In the genomic region with DNA sequence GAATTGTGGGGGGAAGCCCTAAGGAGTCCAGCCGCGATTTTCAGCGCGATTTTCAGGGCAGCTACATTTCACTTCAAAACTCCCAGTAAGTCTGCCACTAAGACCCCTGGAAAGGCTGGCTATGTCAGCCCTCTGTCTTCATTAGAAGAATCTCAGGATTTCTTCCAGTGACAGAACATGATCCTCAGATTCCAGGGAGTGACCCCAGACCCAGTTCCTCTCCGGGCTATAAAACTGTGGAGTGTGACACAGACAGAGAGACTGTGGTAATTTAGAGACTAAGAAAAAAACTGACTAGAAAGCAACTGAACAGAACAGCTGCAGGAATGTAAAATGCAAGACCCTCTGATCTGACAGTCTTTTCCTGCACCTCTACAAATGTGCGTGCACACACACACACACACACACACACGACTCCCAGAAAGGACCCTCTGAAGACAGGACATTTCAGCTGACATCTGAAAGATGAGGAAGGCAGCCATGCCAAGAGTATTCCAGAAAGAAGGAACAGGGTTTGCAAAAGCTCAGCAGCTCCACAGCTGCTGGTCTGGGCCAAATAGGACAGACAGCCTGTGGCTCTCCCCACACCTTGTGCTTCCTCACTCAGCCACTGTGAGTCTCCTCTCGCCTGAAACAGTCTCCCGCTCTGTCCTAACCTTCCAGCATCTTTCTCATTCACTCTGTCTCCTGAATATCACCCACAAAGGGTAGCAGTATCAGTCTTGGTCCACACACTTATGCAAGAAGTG, we compare ENCODE assay signal across 1 cellular context.
TF ChIP-seq lines count a peak whose summit lies in the region.

No MANE protein-coding gene starts in this region.

TF ChIP-seq in H1, 55 proteins besides CTCF, POLR2A, EP300 and RAD21 (continued from another document):
- TF ChIP-seq, protein P1, sequence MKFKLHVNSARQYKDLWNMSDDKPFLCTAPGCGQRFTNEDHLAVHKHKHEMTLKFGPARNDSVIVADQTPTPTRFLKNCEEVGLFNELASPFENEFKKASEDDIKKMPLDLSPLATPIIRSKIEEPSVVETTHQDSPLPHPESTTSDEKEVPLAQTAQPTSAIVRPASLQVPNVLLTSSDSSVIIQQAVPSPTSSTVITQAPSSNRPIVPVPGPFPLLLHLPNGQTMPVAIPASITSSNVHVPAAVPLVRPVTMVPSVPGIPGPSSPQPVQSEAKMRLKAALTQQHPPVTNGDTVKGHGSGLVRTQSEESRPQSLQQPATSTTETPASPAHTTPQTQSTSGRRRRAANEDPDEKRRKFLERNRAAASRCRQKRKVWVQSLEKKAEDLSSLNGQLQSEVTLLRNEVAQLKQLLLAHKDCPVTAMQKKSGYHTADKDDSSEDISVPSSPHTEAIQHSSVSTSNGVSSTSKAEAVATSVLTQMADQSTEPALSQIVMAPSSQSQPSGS (IDR thresholded peaks at IDR 0.05; ENCODE audit: low read length), result no peak
- TF ChIP-seq TBP (IDR thresholded peaks at IDR 0.05; ENCODE audit: low read depth, low read length) (no peak), GABPA (IDR thresholded peaks at IDR 0.05; ENCODE audit: borderline replicate concordance, insufficient read depth, low read length) (no peak)
TF ChIP-seq in H1: peak in this region for 0.
